Comparison of ENCODE assay signal across 22 cellular contexts in the genomic region with DNA sequence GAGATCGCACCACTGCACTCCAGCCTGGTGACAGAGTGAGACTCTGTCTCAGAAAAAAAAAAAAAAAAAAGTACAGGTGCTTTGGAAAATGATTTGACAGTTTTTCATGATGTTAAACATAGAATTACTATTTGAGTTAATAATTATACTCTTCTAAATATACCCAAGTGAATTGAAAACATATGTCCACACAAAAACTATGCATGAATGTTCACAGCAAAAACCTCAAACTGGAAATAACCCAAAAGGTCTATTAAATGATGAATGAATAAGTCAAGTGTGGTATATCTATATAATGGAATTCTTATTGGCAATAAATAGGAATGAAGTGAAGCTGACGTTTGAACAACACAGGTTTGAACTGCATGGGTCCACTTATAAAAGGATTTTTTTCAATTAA.
"Had no signal": no experiment of that assay in that cellular context is flagged by ENCODE, and none has a peak within 500 bp of the region (broad histone marks: within the 10 kb centered on the region; RNA-seq: fewer than 3 reads in every experiment).

No MANE protein-coding gene starts in this region.

- H3K27ac ChIP-seq: epithelial cell of prostate, esophagus squamous epithelium, heart left ventricle, neural progenitor cell, ovary had no signal

- H3K4me3 ChIP-seq: esophagus squamous epithelium, heart left ventricle, lung, neural progenitor cell, ovary had no signal

- H3K27ac Mint-ChIP-seq: dendritic cell treated with granulocyte-macrophage colony-stimulating factor and Interleukin-4, amounts not matched to agents 40 ng/mL and 50 ng/mL, for 4 days; effector memory CD8-positive, alpha-beta T cell; natural killer cell treated with Interleukin-12 subunit alpha and Interleukin-12 subunit beta and Interleukin-15 and Interleukin-18, amount 100 ng/mL, for 72 hours; neural progenitor cell; progenitor cell of endocrine pancreas; type B pancreatic cell had no signal

- H3K4me3 Mint-ChIP-seq: dendritic cell treated with granulocyte-macrophage colony-stimulating factor and Interleukin-4, amounts not matched to agents 40 ng/mL and 50 ng/mL, for 4 days; effector memory CD8-positive, alpha-beta T cell; natural killer cell treated with Interleukin-12 subunit alpha and Interleukin-12 subunit beta and Interleukin-15 and Interleukin-18, amount 100 ng/mL, for 72 hours; neural progenitor cell; type B pancreatic cell had no signal

- H3K4me1 Mint-ChIP-seq: neural progenitor cell had no signal

- H3K9me3 ChIP-seq: esophagus squamous epithelium, heart left ventricle, ovary had no signal

- H3K9me3 Mint-ChIP-seq: dendritic cell treated with granulocyte-macrophage colony-stimulating factor and Interleukin-4, amounts not matched to agents 40 ng/mL and 50 ng/mL, for 4 days; effector memory CD8-positive, alpha-beta T cell; natural killer cell treated with Interleukin-12 subunit alpha and Interleukin-12 subunit beta and Interleukin-15 and Interleukin-18, amount 100 ng/mL, for 72 hours; neural progenitor cell; type B pancreatic cell had no signal

- H3K36me3 ChIP-seq: esophagus squamous epithelium, heart left ventricle, neural progenitor cell, ovary had no signal

- DNase-seq: effector memory CD8-positive, alpha-beta T cell; esophagus squamous epithelium; foreskin melanocyte; heart left ventricle; hippocampal formation; left colon; left ventricle myocardium superior; mesenchymal stem cell; midbrain; nucleus accumbens; ovary; right cardiac atrium; small intestine; stimulated activated CD4-positive, alpha-beta T cell treated with anti-CD3 and anti-CD28 coated beads, Interleukin-12 subunit alpha, Interleukin-12 subunit beta, amount 100 ng/mL, for 4 hours; stimulated activated naive CD4-positive, alpha-beta T cell had no signal

- H3K4me1 ChIP-seq: esophagus squamous epithelium, heart left ventricle, neural progenitor cell had no signal

- H3K27me3 ChIP-seq: esophagus squamous epithelium, heart left ventricle, neural progenitor cell, ovary had no signal

- ATAC-seq: effector memory CD8-positive, alpha-beta T cell; heart left ventricle; left ventricle myocardium superior; natural killer cell treated with Interleukin-12 subunit alpha and Interleukin-12 subunit beta and Interleukin-15 and Interleukin-18, amount 100 ng/mL, for 72 hours; right cardiac atrium had no signal

- H3K27me3 Mint-ChIP-seq: dendritic cell treated with granulocyte-macrophage colony-stimulating factor and Interleukin-4, amounts not matched to agents 40 ng/mL and 50 ng/mL, for 4 days; progenitor cell of endocrine pancreas had no signal
